In genomic region chr9:19703702-19704101, GRCh38 we compare ENCODE assay signal across 18 cellular contexts.
A peak's percentile ranks its signal among the peaks of the same experiment; 100 is the strongest.
DNase-seq lines count a peak whose midpoint lies in the region; ATAC-seq, FAIRE-seq and TF ChIP-seq lines count a peak whose summit lies in the region.
"Had no signal": no experiment of that assay in that cellular context is flagged by ENCODE, and none has a peak within 500 bp of the region (broad histone marks: within the 10 kb centered on the region; RNA-seq: fewer than 3 reads in every experiment).

No MANE protein-coding gene starts in this region.

- POLR2A ChIA-PET in A549 (lab: Yijun Ruan, JAX) (no interaction called here), WTC11 (lab: Charles Lee) (no interaction called here)

- no peaks in the 10 kb centered on the region for H3K9me3 ChIP-seq in A549
- H3K9me3 ChIP-seq in effector memory CD4-positive, alpha-beta T cell (ENCODE audit: control insufficient read depth, low read length): no peaks in the 10 kb centered on the region

- H3K4me3 ChIP-seq in A549: no peak overlapping the region
- no peak overlapping the region for H3K4me3 ChIP-seq in effector memory CD4-positive, alpha-beta T cell (ENCODE audit: insufficient read depth, low read depth, low read length, poor library complexity, severe bottlenecking)
- H3K4me3 ChIP-seq: GM12878 had no signal

- no peak for FAIRE-seq in A549 (lab: Jason Lieb, UNC)
- FAIRE-seq: GM12878, HTR-8/SVneo had no signal

- no peak for TF ChIP-seq RAD21 in A549 (conservative IDR thresholded peaks at IDR 0.05 in 1 of 2, IDR thresholded peaks at IDR 0.05 in 1 of 2)

- no peaks in the 10 kb centered on the region for H3K4me1 ChIP-seq in A549
- H3K4me1 ChIP-seq in effector memory CD4-positive, alpha-beta T cell (ENCODE audit: control insufficient read depth, insufficient read depth, low read length, poor library complexity, severe bottlenecking): no peaks in the 10 kb centered on the region

- H3K27me3 ChIP-seq in effector memory CD4-positive, alpha-beta T cell (replicated peaks; ENCODE audit: control insufficient read depth, insufficient read depth, low read length, poor library complexity, severe bottlenecking): no peaks in the 10 kb centered on the region

- H3K4me1 Mint-ChIP-seq in WTC11: peaks cover 60% of the 10 kb centered on the region
- H3K4me1 Mint-ChIP-seq: B cell; CD4-positive, alpha-beta memory T cell had no signal

- CTCF ChIA-PET in A549 (lab: Yijun Ruan, JAX) (no interaction called here), WTC11 (lab: Charles Lee) (no interaction called here)

- H3K36me3 ChIP-seq in effector memory CD4-positive, alpha-beta T cell (ENCODE audit: control insufficient read depth, insufficient read depth, low read length): no peaks in the 10 kb centered on the region

- ATAC-seq in A549: no peak
- no peak for ATAC-seq in WTC11
- ATAC-seq: GM12878 had no signal

- H3K4me2 ChIP-seq in A549: no peak overlapping the region

- no peak for TF ChIP-seq EP300 in A549 (IDR thresholded peaks at IDR 0.05)

- TF ChIP-seq CTCF in A549 (IDR thresholded peaks at IDR 0.05): no peak
- TF ChIP-seq CTCF in WTC11 (IDR thresholded peaks at IDR 0.05): no peak

- no peaks in the 10 kb centered on the region for H3K36me3 Mint-ChIP-seq in WTC11
- H3K36me3 Mint-ChIP-seq: CD4-positive, alpha-beta memory T cell had no signal

- H3K27ac Mint-ChIP-seq in WTC11: peak overlapping the region; percentile 1; the same call in 1 of the 2 replicates
- H3K27ac Mint-ChIP-seq: B cell; CD4-positive, alpha-beta memory T cell had no signal

- H3K4me3 Mint-ChIP-seq in WTC11: no peak overlapping the region
- H3K4me3 Mint-ChIP-seq: B cell; CD4-positive, alpha-beta memory T cell; H9 had no signal

- 0 out of 2 replicates have a peak, but pooled peaks cover 3% of the 10 kb centered on the region for H3K9me3 Mint-ChIP-seq in WTC11
- H3K9me3 Mint-ChIP-seq: H9 had no signal

- H3K27ac ChIP-seq in A549 (no peak overlapping the region), cingulate gyrus (ENCODE audit: low read depth, low read length) (peak overlapping the region; percentile 84), substantia nigra (ENCODE audit: low read depth, low read length, poor library complexity, severe bottlenecking) (peak overlapping the region; percentile 92)
- H3K27ac ChIP-seq in effector memory CD4-positive, alpha-beta T cell (ENCODE audit: insufficient read depth, low read length, poor library complexity, severe bottlenecking): no peak overlapping the region
- H3K27ac ChIP-seq: C4-2B had no signal

- DNase-seq in A549 (ENCODE audit: low read depth in 1 of 2, low spot score in 1 of 2) (no peak), WTC11 (ENCODE audit: low spot score) (no peak), substantia nigra (lab: John Stamatoyannopoulos, UW) (no peak), HPDE6-E6E7 (ENCODE audit: extremely low spot score) (no peak), NCI-H1694 treated with DMSO at 0.1 percent for 48 hours (lab: John Stamatoyannopoulos, UW) (no peak)
- no peak for DNase-seq in effector memory CD4-positive, alpha-beta T cell
- DNase-seq: 8988T; ACHN; CD4-positive, alpha-beta memory T cell; DMS79; GOT3; H9; KBM-7 had no signal

- H3K27me3 Mint-ChIP-seq in WTC11 (ENCODE audit: low read depth): no peaks in the 10 kb centered on the region
- H3K27me3 Mint-ChIP-seq: B cell had no signal

- TF ChIP-seq POLR2A in A549 (IDR thresholded peaks at IDR 0.05; ENCODE audit: low read length): no peak

TF ChIP-seq in A549, 52 proteins besides CTCF, POLR2A, EP300 and RAD21:
- TF ChIP-seq HES2 (IDR thresholded peaks at IDR 0.05) (no peak), MYC (IDR thresholded peaks at IDR 0.05; ENCODE audit: borderline replicate concordance, low read length) (no peak), FOSL2 (IDR thresholded peaks at IDR 0.05) (no peak), FOSL2 (CRISPR knock-in tag; IDR thresholded peaks at IDR 0.05) (0 out of 2 replicates have a peak, but pooled peaks have one; percentile 6), MAFK (IDR thresholded peaks at IDR 0.05; ENCODE audit: partially characterized antibody) (peak; percentile 66)

TF ChIP-seq in WTC11, 78 proteins besides CTCF, POLR2A, EP300 and RAD21:
- TF ChIP-seq ETV6 (CRISPR knock-in tag; IDR thresholded peaks at IDR 0.05): no peak
- TF ChIP-seq MLX (CRISPR knock-in tag; IDR thresholded peaks at IDR 0.05): no peak
- TF ChIP-seq FOXJ3 (CRISPR knock-in tag; IDR thresholded peaks at IDR 0.05; ENCODE audit: borderline replicate concordance): no peak
- no peak for TF ChIP-seq ARID4B (CRISPR knock-in tag; IDR thresholded peaks at IDR 0.05; ENCODE audit: borderline replicate concordance)
- no peak for TF ChIP-seq ZNF219 (CRISPR knock-in tag; IDR thresholded peaks at IDR 0.05; ENCODE audit: borderline replicate concordance)
- TF ChIP-seq E2F1 (CRISPR knock-in tag; IDR thresholded peaks at IDR 0.05): no peak
- TF ChIP-seq SMAD3 (CRISPR knock-in tag; IDR thresholded peaks at IDR 0.05; ENCODE audit: borderline replicate concordance): no peak
- TF ChIP-seq E2F5 (CRISPR knock-in tag; IDR thresholded peaks at IDR 0.05): no peak
- TF ChIP-seq ATF3 (CRISPR knock-in tag; conservative IDR thresholded peaks at IDR 0.05): no peak
- no peak for TF ChIP-seq ZNF232 (CRISPR knock-in tag; IDR thresholded peaks at IDR 0.05)
- TF ChIP-seq FOXK1 (CRISPR knock-in tag; IDR thresholded peaks at IDR 0.05): no peak
- no peak for TF ChIP-seq FOXP1 (CRISPR knock-in tag; IDR thresholded peaks at IDR 0.05; ENCODE audit: borderline replicate concordance)
- no peak for TF ChIP-seq IRF1 (CRISPR knock-in tag; IDR thresholded peaks at IDR 0.05)
- TF ChIP-seq ZNF423 (CRISPR knock-in tag; IDR thresholded peaks at IDR 0.05): no peak

Comparison
In these comparisons a context has a peak if more than half of its experiments do, and no peak if none do; other contexts are left out.
1. H3K27ac ChIP-seq: peak in cingulate gyrus (single experiment) and substantia nigra (single experiment); none in A549 (0 of 2) and effector memory CD4-positive, alpha-beta T cell (single experiment).